In the genomic region with DNA sequence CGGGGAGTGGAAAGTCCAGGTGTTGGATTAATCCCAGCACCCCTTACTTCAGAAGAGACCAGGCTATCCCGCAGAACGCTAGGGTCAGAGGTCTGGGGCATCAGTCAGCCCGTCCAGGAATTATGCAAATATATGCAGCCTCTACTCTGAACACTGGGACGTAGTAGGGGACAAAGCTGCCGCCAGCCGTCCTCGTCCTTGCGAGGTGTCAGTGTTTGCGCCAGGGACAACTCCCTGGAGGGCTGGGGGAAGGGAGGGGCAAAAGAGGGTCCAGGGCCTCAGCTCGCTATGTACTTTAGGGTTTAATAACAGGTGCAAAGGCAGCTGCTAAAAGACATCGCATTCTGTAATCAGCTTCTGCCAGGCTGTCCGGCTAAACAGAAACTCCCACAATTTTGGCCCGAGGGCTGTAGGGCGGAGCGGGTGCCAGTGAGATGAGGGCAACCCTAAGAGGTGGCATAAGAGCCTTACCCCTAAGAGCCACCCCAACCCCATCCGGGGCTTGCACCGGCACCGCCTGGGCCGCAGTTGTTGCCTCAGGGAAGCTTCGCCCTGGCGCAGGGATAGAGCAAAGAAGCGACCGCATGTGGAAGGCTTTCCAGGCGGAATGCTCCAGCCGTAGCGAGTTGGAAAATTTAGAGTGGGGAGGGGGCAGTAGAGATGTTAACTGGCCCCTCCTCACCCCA, we compare ENCODE assay signal across 10 cellular contexts. TPM values are rescaled to one million over a fixed set of nuclear protein-coding genes. Genes with fewer than 3 reads are reported as not detected.
DNase-seq lines count a peak whose midpoint lies in the region; ATAC-seq and TF ChIP-seq lines count a peak whose summit lies in the region.
"Had no signal": no experiment of that assay in that cellular context is flagged by ENCODE, and none has a peak within 500 bp of the region (broad histone marks: within the 10 kb centered on the region; RNA-seq: fewer than 3 reads in every experiment).

No MANE protein-coding gene starts in this region.

- H3K4me3 ChIP-seq in H7 (ENCODE audit: insufficient read depth, low read depth, low read length): no peak overlapping the region
- peak overlapping the region; percentile 59 for H3K4me3 ChIP-seq in right cardiac atrium (ENCODE audit: low read length)
- peak overlapping the region; percentile 55 for H3K4me3 ChIP-seq in retinal pigment epithelial cell (ENCODE audit: low read length)

- peaks cover 6% of the 10 kb centered on the region for H3K36me3 Mint-ChIP-seq in activated naive CD8-positive, alpha-beta T cell treated with anti-CD3 and anti-CD28 coated beads, Interleukin-2, amount 10 ng/mL, durations not matched to agents 7 days and 5 days

- H3K9me3 ChIP-seq in right cardiac atrium (ENCODE audit: control insufficient read depth, low read length): no peaks in the 10 kb centered on the region
- H3K9me3 ChIP-seq: neutrophil had no signal

- TF ChIP-seq CTCF in retinal pigment epithelial cell (conservative IDR thresholded peaks at IDR 0.05; ENCODE audit: low read depth, low read length): no peak

- DNase-seq in H7: peak; percentile 70
- DNase-seq in activated naive CD8-positive, alpha-beta T cell treated with anti-CD3 and anti-CD28 coated beads, Interleukin-2, amount 10 ng/mL, durations not matched to agents 7 days and 5 days: no peak
- peak; percentile 58 to 82 (median 81) for DNase-seq in right cardiac atrium
- DNase-seq in retinal pigment epithelial cell (ENCODE audit: low read depth): no peak
- DNase-seq in foreskin melanocyte: no peak
- no peak for DNase-seq in kidney tubule cell (ENCODE audit: low spot score)
- no peak for DNase-seq in NCI-H510A treated with DMSO at 0.1 percent for 48 hours (lab: John Stamatoyannopoulos, UW)
- DNase-seq: GDM1 had no signal

- peak overlapping the region; percentile 93 for H3K27ac ChIP-seq in right cardiac atrium (ENCODE audit: low read length)
- H3K27ac ChIP-seq: neutrophil had no signal

- H3K4me1 ChIP-seq in right cardiac atrium (ENCODE audit: control insufficient read depth, insufficient read depth, low read length): peaks cover 2% of the 10 kb centered on the region

- no peaks in the 10 kb centered on the region for H3K36me3 ChIP-seq in H7 (replicated peaks; ENCODE audit: control insufficient read depth, insufficient read depth, low read length)
- H3K36me3 ChIP-seq: neutrophil had no signal

- POLR2A ChIA-PET in activated naive CD8-positive, alpha-beta T cell treated with anti-CD3 and anti-CD28 coated beads, Interleukin-2, amount 10 ng/mL, durations not matched to agents 7 days and 5 days (lab: Charles Lee): interaction anchor here (0.6 kb wide), 1 partner anchor 508 kb away, joined by 4 read pairs; no protein-coding TSS in a partner anchor

- peaks cover 98% of the 10 kb centered on the region for H3K27me3 Mint-ChIP-seq in activated naive CD8-positive, alpha-beta T cell treated with anti-CD3 and anti-CD28 coated beads, Interleukin-2, amount 10 ng/mL, durations not matched to agents 7 days and 5 days

- peaks cover 100% of the 10 kb centered on the region for H3K27me3 ChIP-seq in H7 (ENCODE audit: control insufficient read depth, insufficient read depth, low read length)
- H3K27me3 ChIP-seq in right cardiac atrium (ENCODE audit: control insufficient read depth, insufficient read depth): no peaks in the 10 kb centered on the region

- no peak for ATAC-seq in activated naive CD8-positive, alpha-beta T cell treated with anti-CD3 and anti-CD28 coated beads, Interleukin-2, amount 10 ng/mL, durations not matched to agents 7 days and 5 days (ENCODE audit: low read depth)
- ATAC-seq in right cardiac atrium (peak; percentile 34 to 36), HG02571 (IDR thresholded peaks at IDR 0.05; ENCODE audit: unreplicated experiment) (no peak)

- H3K27ac Mint-ChIP-seq in activated naive CD8-positive, alpha-beta T cell treated with anti-CD3 and anti-CD28 coated beads, Interleukin-2, amount 10 ng/mL, durations not matched to agents 7 days and 5 days: peak overlapping the region; percentile 61

- 11% methylated on average over 27 of the region's 27 CpGs for WGBS in right cardiac atrium

- no peak overlapping the region for H3K4me3 Mint-ChIP-seq in activated naive CD8-positive, alpha-beta T cell treated with anti-CD3 and anti-CD28 coated beads, Interleukin-2, amount 10 ng/mL, durations not matched to agents 7 days and 5 days

- intact Hi-C loops in right cardiac atrium (cut with DNase I): loop anchor here in 1 of 4 donors (5.0 kb wide), 1 partner anchor 471 kb away; no protein-coding TSS in a partner anchor

- peaks cover 15% of the 10 kb centered on the region for H3K4me1 Mint-ChIP-seq in activated naive CD8-positive, alpha-beta T cell treated with anti-CD3 and anti-CD28 coated beads, Interleukin-2, amount 10 ng/mL, durations not matched to agents 7 days and 5 days

- peaks cover 17% of the 10 kb centered on the region for H3K9me3 Mint-ChIP-seq in activated naive CD8-positive, alpha-beta T cell treated with anti-CD3 and anti-CD28 coated beads, Interleukin-2, amount 10 ng/mL, durations not matched to agents 7 days and 5 days

RNA-seq across cellular contexts. Expression of a gene that starts 8.4 kb away (rescaled TPM):
- total RNA-seq in H7 (2014; rRNA removed; shearing (Covaris generic)): not detected in 2 replicates
- total RNA-seq in activated naive CD8-positive, alpha-beta T cell treated with anti-CD3 and anti-CD28 coated beads, Interleukin-2, amount 10 ng/mL, durations not matched to agents 7 days and 5 days: not detected
- 100 to 1,000 TPM in 3 of 4 donors, 10 to 100 TPM in 1; 69.3 to 154 (median 136) TPM for total RNA-seq in right cardiac atrium
- polyA plus RNA-seq in right cardiac atrium: 115 TPM

Comparison
In these comparisons a context has a peak if more than half of its experiments do, and no peak if none do; other contexts are left out.
1. DNase-seq: peak in H7 (single experiment) and right cardiac atrium (3 of 3); none in activated naive CD8-positive, alpha-beta T cell treated with anti-CD3 and anti-CD28 coated beads, Interleukin-2, amount 10 ng/mL, durations not matched to agents 7 days and 5 days (single experiment), retinal pigment epithelial cell (single experiment), foreskin melanocyte (single experiment), kidney tubule cell (single experiment) and NCI-H510A treated with DMSO at 0.1 percent for 48 hours (single experiment).
2. ATAC-seq: peak in right cardiac atrium (2 of 2); none in activated naive CD8-positive, alpha-beta T cell treated with anti-CD3 and anti-CD28 coated beads, Interleukin-2, amount 10 ng/mL, durations not matched to agents 7 days and 5 days (single experiment) and HG02571 (single experiment).
3. RNA of a gene that starts 8.4 kb away (total RNA-seq): 69.3 to 154 TPM in right cardiac atrium; not detected in activated naive CD8-positive, alpha-beta T cell treated with anti-CD3 and anti-CD28 coated beads, Interleukin-2, amount 10 ng/mL, durations not matched to agents 7 days and 5 days and not detected in H7; every median in the first group is over 10 times any median in the second.